In the genomic region with DNA sequence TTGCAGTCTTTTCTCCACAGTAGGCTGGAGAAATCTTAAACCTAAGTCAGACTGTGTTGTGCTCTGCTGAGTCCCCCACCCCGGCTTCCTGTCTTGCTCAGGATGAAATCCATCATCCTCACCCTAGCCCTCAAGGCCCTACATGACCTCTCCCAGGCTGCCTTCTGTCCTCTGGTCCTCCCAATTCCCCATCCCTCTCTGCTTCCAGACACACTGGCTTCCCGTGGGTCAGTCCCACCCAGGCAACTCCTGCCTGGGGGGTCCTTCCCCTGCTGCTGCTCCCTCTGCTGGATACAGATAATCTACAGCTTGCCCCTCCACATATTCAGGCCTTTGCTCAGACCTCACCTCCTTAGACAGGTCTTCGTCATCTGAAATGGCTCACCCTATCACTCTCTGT, we compare ENCODE assay signal across 1 cellular context.
TF ChIP-seq lines count a peak whose summit lies in the region.

No MANE protein-coding gene starts in this region.

TF ChIP-seq in HEK293, 187 proteins besides CTCF, POLR2A, EP300 and RAD21 (continued from another document):
- TF ChIP-seq ZBTB7A (tag by site-specific recombination; IDR thresholded peaks at IDR 0.05; ENCODE audit: low read depth): no peak
- TF ChIP-seq ZNF24 (tag by site-specific recombination; IDR thresholded peaks at IDR 0.05): no peak
- TF ChIP-seq GLIS1 (tag by site-specific recombination; IDR thresholded peaks at IDR 0.05): peak; percentile 99
